Comparison of ENCODE assay signal across 13 cellular contexts in the genomic region with DNA sequence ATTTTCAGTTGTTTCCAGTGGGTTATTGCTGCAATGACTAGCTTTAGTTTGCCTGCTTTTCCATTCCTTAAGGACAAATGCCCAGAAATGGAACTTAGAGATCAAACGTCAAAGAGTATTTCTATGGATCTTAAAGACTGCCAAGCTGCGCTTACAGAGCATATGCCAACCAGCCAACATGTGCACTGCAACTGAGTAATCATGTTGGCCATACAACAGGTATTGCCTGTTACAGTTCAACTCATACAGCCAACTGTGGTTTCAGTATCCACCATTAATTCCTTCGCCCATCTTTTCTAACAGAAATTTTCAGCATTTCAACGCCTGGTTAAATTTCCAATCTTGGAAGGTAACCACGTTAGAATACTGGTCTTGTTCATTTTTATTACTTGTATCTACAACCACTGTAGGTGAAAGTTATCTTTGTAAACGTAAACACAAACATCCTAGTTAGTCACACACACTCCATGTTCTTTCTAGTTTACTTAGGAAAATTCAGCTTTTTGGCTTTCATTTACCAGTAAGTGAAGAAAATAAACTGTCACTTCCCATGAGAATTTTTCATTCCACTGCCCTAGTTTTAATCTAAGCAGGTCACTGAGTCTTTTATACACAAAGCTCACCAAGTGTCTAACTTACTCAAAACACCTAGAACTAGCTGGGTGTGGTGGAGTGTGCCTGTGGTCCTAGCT. TPM values are rescaled to one million over a fixed set of nuclear protein-coding genes. Genes with fewer than 3 reads are reported as not detected.
DNase-seq lines count a peak whose midpoint lies in the region; ATAC-seq and TF ChIP-seq lines count a peak whose summit lies in the region.
"Had no signal": no experiment of that assay in that cellular context is flagged by ENCODE, and none has a peak within 500 bp of the region (broad histone marks: within the 10 kb centered on the region; RNA-seq: fewer than 3 reads in every experiment).

No MANE protein-coding gene starts in this region.

- H3K4me3 ChIP-seq in MG63, result peak overlapping the region; percentile 3; the same call in 1 of the 2 replicates

- POLR2A ChIA-PET in activated CD4-positive, alpha-beta T cell treated with anti-CD3 and anti-CD28 coated beads for 36 hours (lab: Charles Lee), result interaction anchor here (0.5 to 1.6 kb wide), 4 partner anchors 10 to 85 kb away, joined by 3 to 5 read pairs (median 3); no protein-coding TSS in a partner anchor

- peaks cover 86% of the 10 kb centered on the region for H3K36me3 Mint-ChIP-seq in activated CD4-positive, alpha-beta T cell treated with anti-CD3 and anti-CD28 coated beads for 36 hours (ENCODE audit: low read depth)
- H3K36me3 Mint-ChIP-seq in brain (peaks cover 65% of the 10 kb centered on the region), progenitor cell of endocrine pancreas (ENCODE audit: insufficient read depth) (peaks cover 32% of the 10 kb centered on the region)

- peaks cover 40% of the 10 kb centered on the region for H3K4me1 Mint-ChIP-seq in activated CD4-positive, alpha-beta T cell treated with anti-CD3 and anti-CD28 coated beads for 36 hours
- H3K4me1 Mint-ChIP-seq in brain, result peaks cover 41% of the 10 kb centered on the region
- peaks cover 29% of the 10 kb centered on the region for H3K4me1 Mint-ChIP-seq in progenitor cell of endocrine pancreas (ENCODE audit: low read depth)

- TF ChIP-seq CTCF in brain (conservative IDR thresholded peaks at IDR 0.05) (no peak), progenitor cell of endocrine pancreas (IDR thresholded peaks at IDR 0.05; ENCODE audit: unreplicated experiment) (no peak)

- no peaks in the 10 kb centered on the region for H3K27me3 ChIP-seq in MG63

- H3K27ac Mint-ChIP-seq in activated CD4-positive, alpha-beta T cell treated with anti-CD3 and anti-CD28 coated beads for 36 hours, result peak overlapping the region; percentile 82
- H3K27ac Mint-ChIP-seq in brain (peak overlapping the region in 2 of 5 experiments; percentile 5 to 21), progenitor cell of endocrine pancreas (no peak overlapping the region)

- CTCF ChIA-PET in activated CD4-positive, alpha-beta T cell treated with anti-CD3 and anti-CD28 coated beads for 36 hours (lab: Charles Lee), result interaction anchor here (0.8 kb wide), 1 partner anchor 26 kb away, joined by 4 read pairs; no protein-coding TSS in a partner anchor

- no peaks in the 10 kb centered on the region for H3K9me3 Mint-ChIP-seq in activated CD4-positive, alpha-beta T cell treated with anti-CD3 and anti-CD28 coated beads for 36 hours (ENCODE audit: low read depth)
- H3K9me3 Mint-ChIP-seq in brain (no peaks in the 10 kb centered on the region), progenitor cell of endocrine pancreas (ENCODE audit: low read depth) (no peaks in the 10 kb centered on the region)
- H3K9me3 Mint-ChIP-seq: T-helper 1 cell treated with Interleukin-12 subunit alpha and Interleukin-12 subunit beta and Interleukin-4 antibody, amounts not matched to agents 30 μg/mL and 1 μg/mL, for 36 hours had no signal

- H3K9me3 ChIP-seq in MG63, result no peaks in the 10 kb centered on the region

- intact Hi-C loops in activated CD4-positive, alpha-beta T cell treated with anti-CD3 and anti-CD28 coated beads for 36 hours (cut with DNase I, micrococcal nuclease), result loop anchor here in 1 of 2 experiments (10.0 kb wide), 1 partner anchor 617 kb away; no protein-coding TSS in a partner anchor

- DNase-seq in activated CD4-positive, alpha-beta T cell treated with anti-CD3 and anti-CD28 coated beads for 36 hours, result no peak
- DNase-seq in activated CD4-positive, alpha-beta T cell treated with anti-CD3 and anti-CD28 coated beads, Interleukin-2, amount 50 U/mL, for 48 hours, result no peak
- DNase-seq in MG63 (no peak), progenitor cell of endocrine pancreas (ENCODE audit: low spot score, unreplicated experiment) (no peak)
- DNase-seq: foreskin melanocyte; NCI-H1417; NCI-H774; stimulated activated CD4-positive, alpha-beta T cell treated with anti-CD3 and anti-CD28 coated beads, Interleukin-2, amount 100 ng/mL, for 48 hours had no signal

- peaks cover 87% of the 10 kb centered on the region for H3K36me3 ChIP-seq in MG63

- ATAC-seq in activated CD4-positive, alpha-beta T cell treated with anti-CD3 and anti-CD28 coated beads for 36 hours, result no peak
- ATAC-seq in GM21737 (IDR thresholded peaks at IDR 0.05; ENCODE audit: unreplicated experiment), result no peak
- ATAC-seq in GM21717 (IDR thresholded peaks at IDR 0.05; ENCODE audit: unreplicated experiment), result no peak
- ATAC-seq in HG02981 (IDR thresholded peaks at IDR 0.05; ENCODE audit: unreplicated experiment), result no peak

- no peaks in the 10 kb centered on the region for H3K27me3 Mint-ChIP-seq in activated CD4-positive, alpha-beta T cell treated with anti-CD3 and anti-CD28 coated beads for 36 hours
- H3K27me3 Mint-ChIP-seq in brain (peaks cover 9% of the 10 kb centered on the region), progenitor cell of endocrine pancreas (no peaks in the 10 kb centered on the region)

- peak overlapping the region; percentile 98 for H3K4me3 Mint-ChIP-seq in activated CD4-positive, alpha-beta T cell treated with anti-CD3 and anti-CD28 coated beads for 36 hours
- H3K4me3 Mint-ChIP-seq in brain (peak overlapping the region in 3 of 5 experiments; percentile 16 to 98 (median 97)), progenitor cell of endocrine pancreas (ENCODE audit: low read depth) (peak overlapping the region; percentile 18)

RNA-seq across cellular contexts. Expression of a gene that starts 3.9 kb away (rescaled TPM):
- 1,000 to 10,000 TPM; 2,842 to 4,727 TPM for total RNA-seq in activated CD4-positive, alpha-beta T cell treated with anti-CD3 and anti-CD28 coated beads for 36 hours
- total RNA-seq in MG63 (2014; rRNA removed; shearing (Covaris generic); ENCODE audit: low replicate concordance), result 1,545 and 2,409 TPM in 2 replicates
- 2,489 TPM for polyA plus RNA-seq in brain (ENCODE audit: insufficient read depth, low read depth, low replicate concordance)
- total RNA-seq in progenitor cell of endocrine pancreas, result 1,626 and 1,662 TPM in 2 replicates

RNA-seq across cellular contexts. Expression of a gene that starts 41.0 kb away (rescaled TPM):
- 1 to 10 TPM; 2.1 to 2.2 TPM for total RNA-seq in activated CD4-positive, alpha-beta T cell treated with anti-CD3 and anti-CD28 coated beads for 36 hours
- 0.23 TPM in 1 of 2 replicates, not detected in the other for total RNA-seq in MG63 (2014; rRNA removed; shearing (Covaris generic); ENCODE audit: low replicate concordance)
- polyA plus RNA-seq in brain (ENCODE audit: insufficient read depth, low read depth, low replicate concordance), result 10.3 TPM
- 7.9 and 11.0 TPM in 2 replicates for total RNA-seq in progenitor cell of endocrine pancreas

Comparison
In these comparisons a context has a peak if more than half of its experiments do, and no peak if none do; other contexts are left out.
1. H3K4me3 Mint-ChIP-seq: peak in every context shown above with its lines; median percentile 98 in activated CD4-positive, alpha-beta T cell treated with anti-CD3 and anti-CD28 coated beads for 36 hours; 97 in brain; 18 in progenitor cell of endocrine pancreas.